16 cellular contexts compared by ENCODE assay signal in genomic region chr3:1696654-1697275, GRCh38.
A peak's percentile ranks its signal among the peaks of the same experiment; 100 is the strongest.
DNase-seq lines count a peak whose midpoint lies in the region; ATAC-seq and TF ChIP-seq lines count a peak whose summit lies in the region.
"Had no signal": no experiment of that assay in that cellular context is flagged by ENCODE, and none has a peak within 500 bp of the region (broad histone marks: within the 10 kb centered on the region; RNA-seq: fewer than 3 reads in every experiment).

No MANE protein-coding gene starts in this region.

- no peak overlapping the region for H3K4me3 Mint-ChIP-seq in MCF 10A (ENCODE audit: unreplicated experiment)
- H3K4me3 Mint-ChIP-seq: CD14-positive monocyte; CD4-positive, alpha-beta memory T cell; GM23338 had no signal

- H3K27me3 ChIP-seq in mammary epithelial cell (ENCODE audit: insufficient read depth, low read length): no peaks in the 10 kb centered on the region
- H3K27me3 ChIP-seq: BLaER1 had no signal

- 27% methylated on average over 5 of the region's 5 CpGs for WGBS in mammary epithelial cell (ENCODE audit: low coverage, missing lambda C conversion rate)

- H3K4me1 Mint-ChIP-seq in MCF 10A (ENCODE audit: insufficient read depth, unreplicated experiment): peaks cover 9% of the 10 kb centered on the region
- H3K4me1 Mint-ChIP-seq: CD14-positive monocyte; CD4-positive, alpha-beta memory T cell; GM23338 had no signal

- CTCF ChIA-PET in mammary epithelial cell (lab: Charles Lee; ENCODE audit: low non-redundant PET) (no interaction called here), MCF 10A (lab: Yijun Ruan, JAX) (no interaction called here)

- dilution Hi-C loops in mammary epithelial cell (cut with HindIII; ENCODE audit: low sequenced_read_pairs): no loop called here

- ATAC-seq in SK-N-SH treated with all-trans-retinoic acid at 6 μM for 48 hours (no peak), left lobe of liver (peak; percentile 74), HG03460 (IDR thresholded peaks at IDR 0.05; ENCODE audit: unreplicated experiment) (no peak), esophagus mucosa (no peak), sciatic nerve (no peak)
- ATAC-seq: GM23338 had no signal

- DNase-seq in mammary epithelial cell: peak; percentile 14
- no peak for DNase-seq in MCF 10A (ENCODE audit: unreplicated experiment)
- DNase-seq in left lobe of liver (ENCODE audit: low spot score): no peak
- DNase-seq in sciatic nerve (ENCODE audit: low spot score): no peak
- DNase-seq: 8988T; CD4-positive, alpha-beta memory T cell; DMS153; DMS79; GDM1; HCEC 1CT had no signal

- H4K20me1 ChIP-seq in mammary epithelial cell (ENCODE audit: insufficient read depth, low read length): no peaks in the 10 kb centered on the region
- H4K20me1 ChIP-seq: BLaER1 had no signal

- no peaks in the 10 kb centered on the region for H3K4me1 ChIP-seq in mammary epithelial cell (ENCODE audit: insufficient read depth, low read length)
- H3K4me1 ChIP-seq: BLaER1 had no signal

- no peak overlapping the region for H3K4me3 ChIP-seq in mammary epithelial cell (replicated peaks in 1 of 3; ENCODE audit: insufficient read depth in 1 of 3, low read depth in 2 of 3, low read length in 3 of 3)
- H3K4me3 ChIP-seq: BLaER1, GM23338 had no signal

- H3K9me3 Mint-ChIP-seq in MCF 10A (ENCODE audit: unreplicated experiment): peaks cover 7% of the 10 kb centered on the region

- H2AFZ ChIP-seq in mammary epithelial cell (ENCODE audit: low read depth, low read length): no peak overlapping the region
- H2AFZ ChIP-seq: GM23338 had no signal

- no peak overlapping the region for H3K27ac ChIP-seq in mammary epithelial cell (ENCODE audit: insufficient read depth, low read depth, low read length)
- H3K27ac ChIP-seq: BLaER1 had no signal

- H3K79me2 ChIP-seq in mammary epithelial cell (ENCODE audit: insufficient read depth, low read length): no peaks in the 10 kb centered on the region

- no peaks in the 10 kb centered on the region for H3K36me3 ChIP-seq in mammary epithelial cell (ENCODE audit: insufficient read depth, low read length)
- H3K36me3 ChIP-seq: BLaER1 had no signal

- H3K4me2 ChIP-seq in mammary epithelial cell (ENCODE audit: insufficient read depth, low read depth, low read length): no peak overlapping the region
- H3K4me2 ChIP-seq: BLaER1, GM23338 had no signal

- BruUV-seq in mammary epithelial cell (replicated peaks; lab: Mats Ljungman, UMichigan) (no TSS peak), MCF 10A (replicated peaks; lab: Mats Ljungman, UMichigan) (no TSS peak)

- intact Hi-C loops in mammary epithelial cell (cut with micrococcal nuclease) (no loop called here), MCF 10A (cut with micrococcal nuclease) (no loop called here), sciatic nerve (cut with DNase I) (no loop called here)

- POLR2A ChIA-PET in MCF 10A (lab: Yijun Ruan, JAX): no interaction called here

- no peaks in the 10 kb centered on the region for H3K27me3 Mint-ChIP-seq in MCF 10A (ENCODE audit: insufficient read depth, unreplicated experiment)
- H3K27me3 Mint-ChIP-seq: CD4-positive, alpha-beta memory T cell had no signal

- no peak overlapping the region for H3K27ac Mint-ChIP-seq in MCF 10A (ENCODE audit: low read depth, unreplicated experiment)
- H3K27ac Mint-ChIP-seq: CD14-positive monocyte, GM23338 had no signal

- in situ Hi-C loops in mammary epithelial cell (cut with MboI; ENCODE audit: low sequenced_read_pairs in 2 of 2): no loop called here

- peaks cover 13% of the 10 kb centered on the region for H3K9me3 ChIP-seq in mammary epithelial cell (replicated peaks; ENCODE audit: insufficient read depth, low read length)
- H3K9me3 ChIP-seq: BLaER1 had no signal

- no peak overlapping the region for H3K9ac ChIP-seq in mammary epithelial cell (ENCODE audit: insufficient read depth, low read length)
- H3K9ac ChIP-seq: BLaER1 had no signal

- no peaks in the 10 kb centered on the region for H3K36me3 Mint-ChIP-seq in MCF 10A (ENCODE audit: insufficient read depth, unreplicated experiment)
- H3K36me3 Mint-ChIP-seq: CD14-positive monocyte; CD4-positive, alpha-beta memory T cell had no signal

- TF ChIP-seq CTCF in mammary epithelial cell (conservative IDR thresholded peaks at IDR 0.05 in 1 of 2, IDR thresholded peaks at IDR 0.05 in 1 of 2; ENCODE audit: extremely low read depth in 1 of 2, insufficient read depth in 1 of 2, low read depth in 1 of 2, low read length in 2 of 2) (no peak), MCF 10A (IDR thresholded peaks at IDR 0.05; ENCODE audit: unreplicated experiment) (no peak)

TF ChIP-seq in SK-N-SH treated with all-trans-retinoic acid at 6 μM for 48 hours, 23 proteins besides CTCF, POLR2A, EP300 and RAD21:
- TF ChIP-seq ISL1 (CRISPR knock-in tag; IDR thresholded peaks at IDR 0.05): peak; percentile 31; the same call in 1 of the 2 replicates
- TF ChIP-seq CSRNP3 (CRISPR knock-in tag; IDR thresholded peaks at IDR 0.05): no peak
- no peak for TF ChIP-seq GLIS3 (CRISPR knock-in tag; IDR thresholded peaks at IDR 0.05)
- TF ChIP-seq SNAI2 (CRISPR knock-in tag; IDR thresholded peaks at IDR 0.05): no peak
- TF ChIP-seq PPARA (CRISPR knock-in tag; IDR thresholded peaks at IDR 0.05; ENCODE audit: borderline replicate concordance): no peak
- no peak for TF ChIP-seq BACH2 (CRISPR knock-in tag; IDR thresholded peaks at IDR 0.05; ENCODE audit: borderline replicate concordance)
